ENCODE assay signal across 1 cellular context in genomic region chr7:157404845-157405481, GRCh38.
A peak's percentile ranks its signal among the peaks of the same experiment; 100 is the strongest.
TF ChIP-seq lines count a peak whose summit lies in the region.

No MANE protein-coding gene starts in this region.

TF ChIP-seq in K562, 482 proteins besides CTCF, POLR2A, EP300 and RAD21 (continued from another document and continues in another):
- TF ChIP-seq, protein P1, sequence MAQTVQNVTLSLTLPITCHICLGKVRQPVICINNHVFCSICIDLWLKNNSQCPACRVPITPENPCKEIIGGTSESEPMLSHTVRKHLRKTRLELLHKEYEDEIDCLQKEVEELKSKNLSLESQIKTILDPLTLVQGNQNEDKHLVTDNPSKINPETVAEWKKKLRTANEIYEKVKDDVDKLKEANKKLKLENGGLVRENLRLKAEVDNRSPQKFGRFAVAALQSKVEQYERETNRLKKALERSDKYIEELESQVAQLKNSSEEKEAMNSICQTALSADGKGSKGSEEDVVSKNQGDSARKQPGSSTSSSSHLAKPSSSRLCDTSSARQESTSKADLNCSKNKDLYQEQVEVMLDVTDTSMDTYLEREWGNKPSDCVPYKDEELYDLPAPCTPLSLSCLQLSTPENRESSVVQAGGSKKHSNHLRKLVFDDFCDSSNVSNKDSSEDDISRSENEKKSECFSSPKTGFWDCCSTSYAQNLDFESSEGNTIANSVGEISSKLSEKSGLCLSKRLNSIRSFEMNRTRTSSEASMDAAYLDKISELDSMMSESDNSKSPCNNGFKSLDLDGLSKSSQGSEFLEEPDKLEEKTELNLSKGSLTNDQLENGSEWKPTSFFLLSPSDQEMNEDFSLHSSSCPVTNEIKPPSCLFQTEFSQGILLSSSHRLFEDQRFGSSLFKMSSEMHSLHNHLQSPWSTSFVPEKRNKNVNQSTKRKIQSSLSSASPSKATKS (CRISPR knock-in tag; IDR thresholded peaks at IDR 0.05), result no peak
- TF ChIP-seq ZBTB7A (IDR thresholded peaks at IDR 0.05; ENCODE audit: borderline replicate concordance, control insufficient read depth, low read depth, low read length) (peak; percentile 53; the same call in 1 of the 2 replicates), ADNP (tag; IDR thresholded peaks at IDR 0.05) (no peak), ZNF764 (CRISPR knock-in tag; IDR thresholded peaks at IDR 0.05; ENCODE audit: low read depth) (no peak; the same call in 1 of the 2 replicates), RREB1 (CRISPR knock-in tag; IDR thresholded peaks at IDR 0.05) (no peak), HNRNPLL (IDR thresholded peaks at IDR 0.05; ENCODE audit: low read depth, low read length, poor library complexity, severe bottlenecking) (no peak), PCBP2 (IDR thresholded peaks at IDR 0.05; ENCODE audit: low read depth, low read length, poor library complexity, severe bottlenecking) (no peak), SREBF1 (IDR thresholded peaks at IDR 0.05; ENCODE audit: borderline replicate concordance, low read depth, low read length) (no peak), ATF3 (IDR thresholded peaks at IDR 0.05) (peak; percentile 98), ATF3 (CRISPR knock-in tag; conservative IDR thresholded peaks at IDR 0.05) (peak; percentile 89), CBX1 (IDR thresholded peaks at IDR 0.05; ENCODE audit: low read depth) (no peak), CHCHD3 (CRISPR knock-in tag; IDR thresholded peaks at IDR 0.05) (no peak; the same call in 1 of the 2 replicates), ZC3H8 (IDR thresholded peaks at IDR 0.05) (no peak), ZNF668 (CRISPR knock-in tag; IDR thresholded peaks at IDR 0.05) (peak; percentile 62; the same call in 1 of the 2 replicates), ATF1 (CRISPR knock-in tag; IDR thresholded peaks at IDR 0.05) (no peak), ATF1 (tag; IDR thresholded peaks at IDR 0.05) (peak; percentile 90), MBD1 (CRISPR knock-in tag; IDR thresholded peaks at IDR 0.05) (no peak), NCOA4 (IDR thresholded peaks at IDR 0.05; ENCODE audit: partially characterized antibody) (no peak), ZNF23 (CRISPR knock-in tag; IDR thresholded peaks at IDR 0.05) (no peak), ZNF57 (CRISPR knock-in tag; IDR thresholded peaks at IDR 0.05) (no peak), GABPA (tag; conservative IDR thresholded peaks at IDR 0.05; ENCODE audit: low read depth) (no peak), CREBBP (IDR thresholded peaks at IDR 0.05; ENCODE audit: low read depth, low read length) (no peak), TRIM24 (IDR thresholded peaks at IDR 0.05) (peak; percentile 94 to 96), HSF4 (CRISPR knock-in tag; IDR thresholded peaks at IDR 0.05; ENCODE audit: borderline replicate concordance) (peak; percentile 76; the same call in 1 of the 2 replicates), ZNF347 (CRISPR knock-in tag; IDR thresholded peaks at IDR 0.05; ENCODE audit: low read depth) (no peak), TAL1 (IDR thresholded peaks at IDR 0.05) (peak; percentile 27; the same call in 1 of the 2 replicates), ZNF717 (CRISPR knock-in tag; IDR thresholded peaks at IDR 0.05) (no peak), POU5F1 (IDR thresholded peaks at IDR 0.05; ENCODE audit: borderline replicate concordance, low read depth, low read length, partially characterized antibody) (no peak), MAZ (CRISPR knock-in tag; conservative IDR thresholded peaks at IDR 0.05 in 1 of 2, IDR thresholded peaks at IDR 0.05 in 1 of 2) (no peak; a peak in 3 of 4 replicates), IRF2 (CRISPR knock-in tag; IDR thresholded peaks at IDR 0.05) (no peak), SOX6 (IDR thresholded peaks at IDR 0.05) (peak; percentile 93), FOSL1 (tag; conservative IDR thresholded peaks at IDR 0.05) (peak; percentile 99), PKNOX1 (IDR thresholded peaks at IDR 0.05) (peak; percentile 85)
- TF ChIP-seq, protein P2, sequence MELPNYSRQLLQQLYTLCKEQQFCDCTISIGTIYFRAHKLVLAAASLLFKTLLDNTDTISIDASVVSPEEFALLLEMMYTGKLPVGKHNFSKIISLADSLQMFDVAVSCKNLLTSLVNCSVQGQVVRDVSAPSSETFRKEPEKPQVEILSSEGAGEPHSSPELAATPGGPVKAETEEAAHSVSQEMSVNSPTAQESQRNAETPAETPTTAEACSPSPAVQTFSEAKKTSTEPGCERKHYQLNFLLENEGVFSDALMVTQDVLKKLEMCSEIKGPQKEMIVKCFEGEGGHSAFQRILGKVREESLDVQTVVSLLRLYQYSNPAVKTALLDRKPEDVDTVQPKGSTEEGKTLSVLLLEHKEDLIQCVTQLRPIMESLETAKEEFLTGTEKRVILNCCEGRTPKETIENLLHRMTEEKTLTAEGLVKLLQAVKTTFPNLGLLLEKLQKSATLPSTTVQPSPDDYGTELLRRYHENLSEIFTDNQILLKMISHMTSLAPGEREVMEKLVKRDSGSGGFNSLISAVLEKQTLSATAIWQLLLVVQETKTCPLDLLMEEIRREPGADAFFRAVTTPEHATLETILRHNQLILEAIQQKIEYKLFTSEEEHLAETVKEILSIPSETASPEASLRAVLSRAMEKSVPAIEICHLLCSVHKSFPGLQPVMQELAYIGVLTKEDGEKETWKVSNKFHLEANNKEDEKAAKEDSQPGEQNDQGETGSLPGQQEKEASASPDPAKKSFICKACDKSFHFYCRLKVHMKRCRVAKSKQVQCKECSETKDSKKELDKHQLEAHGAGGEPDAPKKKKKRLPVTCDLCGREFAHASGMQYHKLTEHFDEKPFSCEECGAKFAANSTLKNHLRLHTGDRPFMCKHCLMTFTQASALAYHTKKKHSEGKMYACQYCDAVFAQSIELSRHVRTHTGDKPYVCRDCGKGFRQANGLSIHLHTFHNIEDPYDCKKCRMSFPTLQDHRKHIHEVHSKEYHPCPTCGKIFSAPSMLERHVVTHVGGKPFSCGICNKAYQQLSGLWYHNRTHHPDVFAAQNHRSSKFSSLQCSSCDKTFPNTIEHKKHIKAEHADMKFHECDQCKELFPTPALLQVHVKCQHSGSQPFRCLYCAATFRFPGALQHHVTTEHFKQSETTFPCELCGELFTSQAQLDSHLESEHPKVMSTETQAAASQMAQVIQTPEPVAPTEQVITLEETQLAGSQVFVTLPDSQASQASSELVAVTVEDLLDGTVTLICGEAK (IDR thresholded peaks at IDR 0.05), result peak; percentile 7; the same call in 1 of the 2 replicates
- TF ChIP-seq, protein P2 (CRISPR knock-in tag; IDR thresholded peaks at IDR 0.05), result no peak
- TF ChIP-seq, protein P3, sequence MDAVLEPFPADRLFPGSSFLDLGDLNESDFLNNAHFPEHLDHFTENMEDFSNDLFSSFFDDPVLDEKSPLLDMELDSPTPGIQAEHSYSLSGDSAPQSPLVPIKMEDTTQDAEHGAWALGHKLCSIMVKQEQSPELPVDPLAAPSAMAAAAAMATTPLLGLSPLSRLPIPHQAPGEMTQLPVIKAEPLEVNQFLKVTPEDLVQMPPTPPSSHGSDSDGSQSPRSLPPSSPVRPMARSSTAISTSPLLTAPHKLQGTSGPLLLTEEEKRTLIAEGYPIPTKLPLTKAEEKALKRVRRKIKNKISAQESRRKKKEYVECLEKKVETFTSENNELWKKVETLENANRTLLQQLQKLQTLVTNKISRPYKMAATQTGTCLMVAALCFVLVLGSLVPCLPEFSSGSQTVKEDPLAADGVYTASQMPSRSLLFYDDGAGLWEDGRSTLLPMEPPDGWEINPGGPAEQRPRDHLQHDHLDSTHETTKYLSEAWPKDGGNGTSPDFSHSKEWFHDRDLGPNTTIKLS (IDR thresholded peaks at IDR 0.05; ENCODE audit: borderline replicate concordance, low read depth), result peak; percentile 99
- TF ChIP-seq, protein P4, sequence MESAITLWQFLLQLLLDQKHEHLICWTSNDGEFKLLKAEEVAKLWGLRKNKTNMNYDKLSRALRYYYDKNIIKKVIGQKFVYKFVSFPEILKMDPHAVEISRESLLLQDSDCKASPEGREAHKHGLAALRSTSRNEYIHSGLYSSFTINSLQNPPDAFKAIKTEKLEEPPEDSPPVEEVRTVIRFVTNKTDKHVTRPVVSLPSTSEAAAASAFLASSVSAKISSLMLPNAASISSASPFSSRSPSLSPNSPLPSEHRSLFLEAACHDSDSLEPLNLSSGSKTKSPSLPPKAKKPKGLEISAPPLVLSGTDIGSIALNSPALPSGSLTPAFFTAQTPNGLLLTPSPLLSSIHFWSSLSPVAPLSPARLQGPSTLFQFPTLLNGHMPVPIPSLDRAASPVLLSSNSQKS (CRISPR knock-in tag; IDR thresholded peaks at IDR 0.05), result no peak
